In the genomic region with DNA sequence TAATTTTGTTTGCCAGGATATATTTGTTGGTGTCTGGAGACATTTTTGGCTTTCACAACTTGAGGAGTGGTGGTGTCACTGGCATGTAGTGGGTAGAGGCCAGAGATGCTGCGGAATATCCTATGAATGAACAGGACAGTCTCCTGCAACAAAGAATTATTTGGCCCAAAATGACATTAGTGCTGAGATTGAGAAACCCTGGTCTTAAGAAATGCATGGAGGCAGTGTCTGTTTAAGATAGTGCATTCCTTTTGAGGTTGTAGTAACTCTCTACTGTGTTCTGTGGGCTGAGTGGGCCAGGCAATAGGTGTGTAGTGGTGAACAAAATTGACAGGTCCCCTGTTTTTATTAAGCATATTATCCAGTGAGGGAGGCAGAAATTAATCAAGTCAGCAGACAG, we compare ENCODE assay signal across 21 cellular contexts.
DNase-seq lines count a peak whose midpoint lies in the region; ATAC-seq and TF ChIP-seq lines count a peak whose summit lies in the region.
"Had no signal": no experiment of that assay in that cellular context is flagged by ENCODE, and none has a peak within 500 bp of the region (broad histone marks: within the 10 kb centered on the region; RNA-seq: fewer than 3 reads in every experiment).

No MANE protein-coding gene starts in this region.

- ATAC-seq in stimulated activated memory B cell treated with anti-CD40 and anti-IgM and Interleukin-4, amounts not matched to agents 10 μg/mL and 1 μg/mL and 100 μg/mL, for 72 hours: no peak
- ATAC-seq in GM21737 (IDR thresholded peaks at IDR 0.05; ENCODE audit: unreplicated experiment): no peak
- ATAC-seq in HG02798 (IDR thresholded peaks at IDR 0.05; ENCODE audit: poor library complexity, unreplicated experiment): no peak
- ATAC-seq: A549, K562, T-cell had no signal

- H3K36me3 Mint-ChIP-seq in glutamatergic neuron (ENCODE audit: unreplicated experiment): no peaks in the 10 kb centered on the region
- H3K36me3 Mint-ChIP-seq in stimulated activated memory B cell treated with anti-CD40 and anti-IgM and Interleukin-4, amounts not matched to agents 10 μg/mL and 1 μg/mL and 100 μg/mL, for 72 hours: peaks cover 65% of the 10 kb centered on the region
- H3K36me3 Mint-ChIP-seq: CD8-positive, alpha-beta memory T cell; T-cell had no signal

- H3K9me3 Mint-ChIP-seq in glutamatergic neuron (ENCODE audit: unreplicated experiment): peaks cover 2% of the 10 kb centered on the region
- H3K9me3 Mint-ChIP-seq in stimulated activated memory B cell treated with anti-CD40 and anti-IgM and Interleukin-4, amounts not matched to agents 10 μg/mL and 1 μg/mL and 100 μg/mL, for 72 hours: peaks cover 2% of the 10 kb centered on the region

- H3K4me3 Mint-ChIP-seq in glutamatergic neuron (ENCODE audit: unreplicated experiment): no peak overlapping the region
- no peak overlapping the region for H3K4me3 Mint-ChIP-seq in stimulated activated memory B cell treated with anti-CD40 and anti-IgM and Interleukin-4, amounts not matched to agents 10 μg/mL and 1 μg/mL and 100 μg/mL, for 72 hours
- H3K4me3 Mint-ChIP-seq: CD14-positive monocyte; CD8-positive, alpha-beta memory T cell; T-cell had no signal

- H3F3A ChIP-seq in DOHH2 (ENCODE audit: control insufficient read depth, insufficient read depth) (peaks cover 6% of the 10 kb centered on the region), SU-DHL-6 (ENCODE audit: insufficient read depth) (peaks cover 25% of the 10 kb centered on the region), MM.1S (ENCODE audit: insufficient read depth, low read length) (no peaks in the 10 kb centered on the region)

- H3K27me3 Mint-ChIP-seq in glutamatergic neuron (ENCODE audit: unreplicated experiment): no peaks in the 10 kb centered on the region
- H3K27me3 Mint-ChIP-seq in stimulated activated memory B cell treated with anti-CD40 and anti-IgM and Interleukin-4, amounts not matched to agents 10 μg/mL and 1 μg/mL and 100 μg/mL, for 72 hours: no peaks in the 10 kb centered on the region
- H3K27me3 Mint-ChIP-seq: T-cell had no signal

- H3K79me2 ChIP-seq in DOHH2 (ENCODE audit: control insufficient read depth, low read length) (peaks cover 100% of the 10 kb centered on the region), SU-DHL-6 (ENCODE audit: insufficient read depth, low read length) (peaks cover 99% of the 10 kb centered on the region), MM.1S (ENCODE audit: low read length) (peaks cover 100% of the 10 kb centered on the region)

- H3K4me3 ChIP-seq in DOHH2 (ENCODE audit: low read length) (peak overlapping the region; percentile 1), SU-DHL-6 (ENCODE audit: insufficient read depth, low read length, poor library complexity, severe bottlenecking) (no peak overlapping the region), MM.1S (ENCODE audit: low read length) (no peak overlapping the region)
- H3K4me3 ChIP-seq: A549, K562, MG63, SJSA1 had no signal

- H3K9me2 ChIP-seq in DOHH2 (replicated peaks; ENCODE audit: control insufficient read depth, low read length) (no peaks in the 10 kb centered on the region), SU-DHL-6 (replicated peaks; ENCODE audit: insufficient read depth, low read length) (no peaks in the 10 kb centered on the region), MM.1S (replicated peaks; ENCODE audit: insufficient read depth, low read length) (no peaks in the 10 kb centered on the region)

- DNase-seq in glutamatergic neuron (no peak), MM.1S (no peak)
- DNase-seq: Calu3; CD8-positive, alpha-beta memory T cell; DMS79 treated with DMSO at 0.1 percent for 48 hours; HCEC 1CT; MG63; NCI-H2029; NCI-H526 treated with DMSO at 0.1 percent for 48 hours; Right ventricle myocardium superior; RPMI8226; T-cell had no signal

- H3K4me2 ChIP-seq in DOHH2 (ENCODE audit: low read length) (peak overlapping the region; percentile 71), SU-DHL-6 (ENCODE audit: low read depth, low read length, poor library complexity, severe bottlenecking) (no peak overlapping the region), MM.1S (ENCODE audit: low read depth, low read length) (no peak overlapping the region)
- H3K4me2 ChIP-seq: A549 had no signal

- H2AFZ ChIP-seq in SU-DHL-6 (ENCODE audit: low read depth, low read length, severe bottlenecking): no peak overlapping the region
- H2AFZ ChIP-seq in MM.1S (ENCODE audit: low read length): no peak overlapping the region

- H3K9ac ChIP-seq in SU-DHL-6 (ENCODE audit: low read length) (no peak overlapping the region), MM.1S (ENCODE audit: low read length) (no peak overlapping the region)

- H3K4me1 ChIP-seq in DOHH2 (ENCODE audit: control insufficient read depth, low read length) (peaks cover 94% of the 10 kb centered on the region), MM.1S (ENCODE audit: low read length) (no peaks in the 10 kb centered on the region)
- H3K4me1 ChIP-seq: A549, SJSA1 had no signal

- H3K4me1 Mint-ChIP-seq in glutamatergic neuron (ENCODE audit: low read depth, unreplicated experiment): peaks cover 23% of the 10 kb centered on the region
- peaks cover 93% of the 10 kb centered on the region for H3K4me1 Mint-ChIP-seq in stimulated activated memory B cell treated with anti-CD40 and anti-IgM and Interleukin-4, amounts not matched to agents 10 μg/mL and 1 μg/mL and 100 μg/mL, for 72 hours
- H3K4me1 Mint-ChIP-seq: CD14-positive monocyte; CD8-positive, alpha-beta memory T cell; T-cell had no signal

- no peaks in the 10 kb centered on the region for H3K27me3 ChIP-seq in DOHH2 (ENCODE audit: control insufficient read depth, low read length)
- H3K27me3 ChIP-seq in SU-DHL-6 (ENCODE audit: low read length): no peaks in the 10 kb centered on the region
- H3K27me3 ChIP-seq in MM.1S (replicated peaks; ENCODE audit: insufficient read depth, low read length): no peaks in the 10 kb centered on the region
- H3K27me3 ChIP-seq: MG63, SJSA1 had no signal

- H3K27ac ChIP-seq in DOHH2 (ENCODE audit: low read depth, low read length) (no peak overlapping the region), SU-DHL-6 (ENCODE audit: low read depth, low read length) (peak overlapping the region; percentile 12), MM.1S (ENCODE audit: low read length) (no peak overlapping the region)
- H3K27ac ChIP-seq: A549, SJSA1 had no signal

- TF ChIP-seq CTCF in DOHH2 (IDR thresholded peaks at IDR 0.05; ENCODE audit: low read depth, low read length, poor library complexity, severe bottlenecking) (no peak), SU-DHL-6 (IDR thresholded peaks at IDR 0.05; ENCODE audit: insufficient read depth, low read length, poor library complexity, severe bottlenecking) (no peak), glutamatergic neuron (IDR thresholded peaks at IDR 0.05; ENCODE audit: partially characterized antibody, unreplicated experiment) (no peak), MM.1S (IDR thresholded peaks at IDR 0.05; ENCODE audit: low read length) (no peak)

- H4K20me1 ChIP-seq in DOHH2 (ENCODE audit: control insufficient read depth, insufficient read depth, low read depth, low read length) (no peaks in the 10 kb centered on the region), SU-DHL-6 (ENCODE audit: low read depth, low read length) (no peaks in the 10 kb centered on the region), MM.1S (ENCODE audit: insufficient read depth, low read length) (no peaks in the 10 kb centered on the region)

- peak overlapping the region; percentile 13 for H3K27ac Mint-ChIP-seq in glutamatergic neuron (ENCODE audit: unreplicated experiment)
- peak overlapping the region; percentile 30 for H3K27ac Mint-ChIP-seq in stimulated activated memory B cell treated with anti-CD40 and anti-IgM and Interleukin-4, amounts not matched to agents 10 μg/mL and 1 μg/mL and 100 μg/mL, for 72 hours
- H3K27ac Mint-ChIP-seq: CD8-positive, alpha-beta memory T cell; T-cell had no signal

- H3K36me3 ChIP-seq in DOHH2 (ENCODE audit: control insufficient read depth, low read length) (peaks cover 87% of the 10 kb centered on the region), SU-DHL-6 (ENCODE audit: low read length) (peaks cover 20% of the 10 kb centered on the region), MM.1S (replicated peaks; ENCODE audit: insufficient read depth, low read length) (no peaks in the 10 kb centered on the region)
- H3K36me3 ChIP-seq: MG63, SJSA1 had no signal

- H3K9me3 ChIP-seq in DOHH2 (ENCODE audit: control insufficient read depth, insufficient read depth, low read length) (no peaks in the 10 kb centered on the region), SU-DHL-6 (ENCODE audit: insufficient read depth, low read length) (no peaks in the 10 kb centered on the region), MM.1S (replicated peaks; ENCODE audit: insufficient read depth, low read length) (no peaks in the 10 kb centered on the region)
- H3K9me3 ChIP-seq: A549, MG63, SJSA1 had no signal
